30 cellular contexts compared by ENCODE assay signal in the genomic region with DNA sequence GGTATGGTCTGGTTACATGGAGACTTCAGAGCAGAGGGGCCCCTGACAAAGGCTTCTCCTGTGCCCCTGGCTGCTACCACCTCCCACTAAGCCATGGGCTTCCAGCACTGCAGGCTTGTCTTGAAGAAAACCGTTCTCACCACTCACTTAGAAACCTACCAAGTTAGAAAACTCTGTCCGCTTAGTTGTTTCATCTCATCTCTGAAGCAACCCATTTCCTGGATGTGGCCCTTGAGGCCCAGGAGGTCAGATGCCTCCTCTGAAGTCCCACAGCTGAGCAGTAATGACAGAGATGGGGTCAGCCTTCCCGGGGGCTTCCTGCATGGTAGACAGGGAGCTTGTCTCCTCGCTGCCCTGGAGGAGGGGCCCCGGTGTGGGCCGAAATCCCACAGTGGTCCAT. TPM values are rescaled to one million over a fixed set of nuclear protein-coding genes. Genes with fewer than 3 reads are reported as not detected.
DNase-seq lines count a peak whose midpoint lies in the region; ATAC-seq, FAIRE-seq and TF ChIP-seq lines count a peak whose summit lies in the region.
"Had no signal": no experiment of that assay in that cellular context is flagged by ENCODE, and none has a peak within 500 bp of the region (broad histone marks: within the 10 kb centered on the region; RNA-seq: fewer than 3 reads in every experiment).

No MANE protein-coding gene starts in this region.

- peak; percentile 45 for ATAC-seq in activated CD8-positive, alpha-beta memory T cell treated with anti-CD3 and anti-CD28 coated beads, Interleukin-2, amount 10 ng/mL, durations not matched to agents 7 days and 5 days
- no peak for ATAC-seq in stimulated activated memory B cell treated with anti-CD40 and anti-IgM and Interleukin-4, amounts not matched to agents 10 μg/mL and 1 μg/mL and 100 μg/mL, for 72 hours
- no peak for ATAC-seq in GM21390 (IDR thresholded peaks at IDR 0.05; ENCODE audit: unreplicated experiment)
- ATAC-seq: K562, Panc1 had no signal

- no peak overlapping the region for H3K18ac ChIP-seq in H1 (ENCODE audit: extremely low read depth, low read length)

- H3K36me3 Mint-ChIP-seq in activated CD8-positive, alpha-beta memory T cell treated with anti-CD3 and anti-CD28 coated beads, Interleukin-2, amount 10 ng/mL, durations not matched to agents 7 days and 5 days = no peaks in the 10 kb centered on the region
- H3K36me3 Mint-ChIP-seq in stimulated activated memory B cell treated with anti-CD40 and anti-IgM and Interleukin-4, amounts not matched to agents 10 μg/mL and 1 μg/mL and 100 μg/mL, for 72 hours = peaks cover 90% of the 10 kb centered on the region

- CTCF ChIA-PET in activated CD8-positive, alpha-beta memory T cell treated with anti-CD3 and anti-CD28 coated beads, Interleukin-2, amount 10 ng/mL, durations not matched to agents 7 days and 5 days (lab: Charles Lee) = interaction anchor here (1.0 to 2.6 kb wide), 3 partner anchors 52 to 273 kb away, joined by 4 to 9 read pairs (median 5); no protein-coding TSS in a partner anchor
- CTCF ChIA-PET in H1 (lab: Charles Lee; ENCODE audit: partially characterized antibody) = interaction anchor here (0.9 kb wide), 1 partner anchor 73 kb away, joined by 3 read pairs; no protein-coding TSS in a partner anchor

- H4K8ac ChIP-seq in H1 (ENCODE audit: extremely low read depth, insufficient read depth, low read length) = peak overlapping the region; percentile 28; the same call in 1 of the 2 replicates

- no peak overlapping the region for H2AFZ ChIP-seq in H1 (ENCODE audit: low read length)
- H2AFZ ChIP-seq: GM23248 had no signal

- TF ChIP-seq EP300 in H1 (IDR thresholded peaks at IDR 0.05; ENCODE audit: borderline replicate concordance in 1 of 2, low read depth in 2 of 2, low read length in 2 of 2) = no peak

- POLR2A ChIA-PET in H1 (lab: Charles Lee; ENCODE audit: partially characterized antibody) = no interaction called here

- H2BK12ac ChIP-seq in H1 (ENCODE audit: low read depth, low read length) = no peak overlapping the region

- H3K27me3 ChIP-seq in SJSA1 (replicated peaks) = 0 out of 2 replicates have a peak, but pooled peaks cover 4% of the 10 kb centered on the region
- peaks cover 0 to 2% (median 0%) of the 10 kb centered on the region in 4 experiments; a peak in 1 of 7 replicates for H3K27me3 ChIP-seq in H1 (replicated peaks in 1 of 4; ENCODE audit: control insufficient read depth in 3 of 4, extremely low read depth in 1 of 4, insufficient read depth in 3 of 4, low read length in 3 of 4)

- no peak overlapping the region for H2BK5ac ChIP-seq in H1 (ENCODE audit: low read depth, low read length)

- whole genome bisulfite sequencing in H1 (ENCODE audit: extremely low coverage in 1 of 2, insufficient coverage in 1 of 2, insufficient read length in 1 of 2, insufficient replicate concordance in 2 of 2, low coverage in 1 of 2, low lambda C conversion rate in 2 of 2, missing lambda C conversion rate in 1 of 2), 2 experiments = 90% methylated on average over 6 of the region's 6 CpGs; no CpG with 5 or more reads in 1 of the 2 experiments

- H3K9me3 ChIP-seq in SJSA1 (replicated peaks) (no peaks in the 10 kb centered on the region), H1 (ENCODE audit: insufficient read depth in 2 of 2, low read depth in 1 of 2, low read length in 1 of 2) (no peaks in the 10 kb centered on the region; a peak in 1 of 4 replicates)
- H3K9me3 ChIP-seq: BE2C, HAP-1 had no signal

- no peak overlapping the region for H2AK5ac ChIP-seq in H1 (ENCODE audit: low read depth, low read length)

- H3K23me2 ChIP-seq in H1 (ENCODE audit: low read depth, low read length) = no peaks in the 10 kb centered on the region

- H3K4ac ChIP-seq in H1 (replicated peaks; ENCODE audit: insufficient read length, low read depth, low read length) = no peak overlapping the region

- no peak overlapping the region for H4K5ac ChIP-seq in H1 (ENCODE audit: insufficient read length, low read depth, low read length)

- no peak overlapping the region for H2BK15ac ChIP-seq in H1 (ENCODE audit: low read length)

- H3K27ac ChIP-seq in SJSA1 (peak overlapping the region; percentile 2; the same call in 1 of the 2 replicates), H1 (ENCODE audit: low read depth, low read length) (no peak overlapping the region)
- H3K27ac ChIP-seq: GM23248, RWPE1 had no signal

- H3K36me3 ChIP-seq in SJSA1 = no peaks in the 10 kb centered on the region
- no peaks in the 10 kb centered on the region for H3K36me3 ChIP-seq in H1 (ENCODE audit: control insufficient read depth in 2 of 4, insufficient read depth in 4 of 4, low read length in 3 of 4)
- H3K36me3 ChIP-seq: BE2C, HAP-1 had no signal

- no peaks in the 10 kb centered on the region for H4K20me1 ChIP-seq in H1 (replicated peaks in 1 of 2; ENCODE audit: control insufficient read depth in 1 of 2, insufficient read depth in 2 of 2, low read length in 2 of 2)

- H3K79me2 ChIP-seq in H1 (ENCODE audit: control insufficient read depth in 1 of 2, insufficient read depth in 2 of 2, low read length in 2 of 2) = no peaks in the 10 kb centered on the region

- peaks cover 4% of the 10 kb centered on the region for H3K27me3 Mint-ChIP-seq in activated CD8-positive, alpha-beta memory T cell treated with anti-CD3 and anti-CD28 coated beads, Interleukin-2, amount 10 ng/mL, durations not matched to agents 7 days and 5 days
- H3K27me3 Mint-ChIP-seq in stimulated activated memory B cell treated with anti-CD40 and anti-IgM and Interleukin-4, amounts not matched to agents 10 μg/mL and 1 μg/mL and 100 μg/mL, for 72 hours = no peaks in the 10 kb centered on the region
- H3K27me3 Mint-ChIP-seq: CD4-positive, CD25-positive, alpha-beta regulatory T cell had no signal

- TF ChIP-seq CTCF in H1 (IDR thresholded peaks at IDR 0.05; ENCODE audit: control extremely low read depth in 1 of 3, insufficient read depth in 1 of 3, low read depth in 1 of 3, low read length in 3 of 3) = no peak

- peak; percentile 49 for DNase-seq in activated CD8-positive, alpha-beta memory T cell treated with anti-CD3 and anti-CD28 coated beads, Interleukin-2, amount 10 ng/mL, durations not matched to agents 7 days and 5 days
- no peak for DNase-seq in activated CD8-positive, alpha-beta memory T cell treated with anti-CD3 and anti-CD28 coated beads for 24 hours
- DNase-seq in SJSA1 (ENCODE audit: low read depth in 1 of 2, low spot score in 2 of 2) (no peak), H1 (ENCODE audit: low read depth in 1 of 2, low spot score in 2 of 2) (no peak), nucleus accumbens (lab: John Stamatoyannopoulos, UW) (no peak), NCI-H446 treated with DMSO at 0.1 percent for 48 hours (lab: John Stamatoyannopoulos, UW) (no peak)
- DNase-seq: 8988T; ACHN; BE2C; CD4-positive, CD25-positive, alpha-beta regulatory T cell; DMS153; DND-41; Kasumi-1; NCI-H1105; NCI-H1436 treated with DMSO at 0.1 percent for 48 hours; NCI-H187 treated with DMSO at 0.1 percent for 48 hours; NCI-H2107; NCI-H524 treated with DMSO at 0.1 percent for 48 hours; NCI-H774; SHP77 had no signal

- H3K27ac Mint-ChIP-seq in activated CD8-positive, alpha-beta memory T cell treated with anti-CD3 and anti-CD28 coated beads, Interleukin-2, amount 10 ng/mL, durations not matched to agents 7 days and 5 days = peak overlapping the region; percentile 68
- peak overlapping the region; percentile 73 for H3K27ac Mint-ChIP-seq in stimulated activated memory B cell treated with anti-CD40 and anti-IgM and Interleukin-4, amounts not matched to agents 10 μg/mL and 1 μg/mL and 100 μg/mL, for 72 hours

- H2BK120ac ChIP-seq in H1 (replicated peaks; ENCODE audit: low read depth, low read length) = no peak overlapping the region

- no peak overlapping the region for H3K14ac ChIP-seq in H1 (ENCODE audit: insufficient read length)

- FAIRE-seq in H1 (lab: Jason Lieb, UNC) = no peak
- FAIRE-seq: GM12892, K562 had no signal

- H3K9ac ChIP-seq in H1 (replicated peaks in 1 of 4; ENCODE audit: extremely low read depth in 1 of 4, low read depth in 3 of 4, low read length in 3 of 4) = no peak overlapping the region
- H3K9ac ChIP-seq: GM23248 had no signal

- no peak overlapping the region for H3K4me2 ChIP-seq in H1 (ENCODE audit: insufficient read depth in 1 of 2, low read depth in 2 of 2, low read length in 2 of 2)

- no peaks in the 10 kb centered on the region for H3K9me3 Mint-ChIP-seq in activated CD8-positive, alpha-beta memory T cell treated with anti-CD3 and anti-CD28 coated beads, Interleukin-2, amount 10 ng/mL, durations not matched to agents 7 days and 5 days (ENCODE audit: low read depth)
- H3K9me3 Mint-ChIP-seq in stimulated activated memory B cell treated with anti-CD40 and anti-IgM and Interleukin-4, amounts not matched to agents 10 μg/mL and 1 μg/mL and 100 μg/mL, for 72 hours = no peaks in the 10 kb centered on the region
- H3K9me3 Mint-ChIP-seq: CD4-positive, CD25-positive, alpha-beta regulatory T cell; HFFc6 had no signal

- peaks cover 33% of the 10 kb centered on the region for H3K4me1 Mint-ChIP-seq in activated CD8-positive, alpha-beta memory T cell treated with anti-CD3 and anti-CD28 coated beads, Interleukin-2, amount 10 ng/mL, durations not matched to agents 7 days and 5 days
- peaks cover 66% of the 10 kb centered on the region for H3K4me1 Mint-ChIP-seq in stimulated activated memory B cell treated with anti-CD40 and anti-IgM and Interleukin-4, amounts not matched to agents 10 μg/mL and 1 μg/mL and 100 μg/mL, for 72 hours

- no peak overlapping the region for H3K4me3 ChIP-seq in SJSA1
- no peak overlapping the region for H3K4me3 ChIP-seq in H1 (ENCODE audit: extremely low read depth in 1 of 4, insufficient read depth in 2 of 4, low read depth in 3 of 4, low read length in 4 of 4)
- H3K4me3 ChIP-seq: GM23248, HAP-1, K562 had no signal

- H3K4me1 ChIP-seq in SJSA1 (replicated peaks) (peaks cover 16% of the 10 kb centered on the region), H1 (replicated peaks in 1 of 4; ENCODE audit: control insufficient read depth in 3 of 4, insufficient read depth in 4 of 4, low read length in 3 of 4) (peaks cover 0 to 9% (median 3%) of the 10 kb centered on the region in 4 experiments; a peak in 4 of 7 replicates)
- H3K4me1 ChIP-seq: BE2C, HAP-1 had no signal

- no peak for TF ChIP-seq RAD21 in H1 (IDR thresholded peaks at IDR 0.05 in 1 of 2, conservative IDR thresholded peaks at IDR 0.05 in 1 of 2; ENCODE audit: low read depth in 2 of 2, low read length in 2 of 2)

- H3K56ac ChIP-seq in H1 (replicated peaks; ENCODE audit: insufficient read length, low read depth, low read length) = no peak overlapping the region

- H3K23ac ChIP-seq in H1 (ENCODE audit: insufficient read length) = no peak overlapping the region

- H2BK20ac ChIP-seq in H1 (ENCODE audit: low read length) = no peak overlapping the region

- H4K91ac ChIP-seq in H1 (replicated peaks; ENCODE audit: insufficient read length, low read length) = no peak overlapping the region

- no peaks in the 10 kb centered on the region for H3K79me1 ChIP-seq in H1 (ENCODE audit: low read depth, low read length)

- H3K4me3 Mint-ChIP-seq in activated CD8-positive, alpha-beta memory T cell treated with anti-CD3 and anti-CD28 coated beads, Interleukin-2, amount 10 ng/mL, durations not matched to agents 7 days and 5 days = no peak overlapping the region
- no peak overlapping the region for H3K4me3 Mint-ChIP-seq in stimulated activated memory B cell treated with anti-CD40 and anti-IgM and Interleukin-4, amounts not matched to agents 10 μg/mL and 1 μg/mL and 100 μg/mL, for 72 hours
- H3K4me3 Mint-ChIP-seq: CD4-positive, CD25-positive, alpha-beta regulatory T cell; HFFc6 had no signal

- no peak for TF ChIP-seq POLR2A in H1 (IDR thresholded peaks at IDR 0.05; ENCODE audit: control extremely low read depth in 1 of 2, low read depth in 2 of 2, low read length in 2 of 2)

RNA-seq across cellular contexts. Expression of a gene that starts 12.9 kb away (rescaled TPM):
- total RNA-seq in activated CD8-positive, alpha-beta memory T cell treated with anti-CD3 and anti-CD28 coated beads, Interleukin-2, amount 10 ng/mL, durations not matched to agents 7 days and 5 days = 10 to 100 TPM in 1 of 2 experiments, 1 to 10 TPM in 1; 3.0 to 26.9 TPM
- total RNA-seq in SJSA1 (2014; rRNA removed; shearing (Covaris generic)) = 0.03 TPM in 1 of 2 replicates, not detected in the other
- total RNA-seq in H1 (2021; fragmentation: NEBNext Ultra II Directional; extraction: Animal tissue kit (Norgen Biotek cat#: 25700)) = not detected in 2 replicates
- polyA plus RNA-seq in H1 (2011; rRNA removed) = 0.02 TPM in 1 of 2 replicates, not detected in the other
- not detected for polyA plus RNA-seq in H1 (2011; cell fraction: cytosol; rRNA removed)
- 0.14 TPM for polyA plus RNA-seq in H1 (2011; cell fraction: nucleus; rRNA removed)
- not detected in 4 replicates for polyA plus RNA-seq in H1 (2012, experiment 1 of 2)
- polyA plus RNA-seq in H1 (2012, experiment 2 of 2) = not detected
- 0.02 TPM for polyA plus RNA-seq in H1 (2013, experiment 1 of 2)
- polyA plus RNA-seq in H1 (2013, experiment 2 of 2) = not detected
- not detected in 2 replicates for polyA minus RNA-seq in H1 (2011; rRNA and poly(A)+ RNA removed)
- not detected for polyA minus RNA-seq in H1 (2011; cell fraction: cytosol; rRNA and poly(A)+ RNA removed)
- polyA minus RNA-seq in H1 (2011; cell fraction: nucleus; rRNA and poly(A)+ RNA removed) = not detected
- total RNA-seq: HT1080 had no signal
